21 cellular contexts compared by ENCODE assay signal in the genomic region with DNA sequence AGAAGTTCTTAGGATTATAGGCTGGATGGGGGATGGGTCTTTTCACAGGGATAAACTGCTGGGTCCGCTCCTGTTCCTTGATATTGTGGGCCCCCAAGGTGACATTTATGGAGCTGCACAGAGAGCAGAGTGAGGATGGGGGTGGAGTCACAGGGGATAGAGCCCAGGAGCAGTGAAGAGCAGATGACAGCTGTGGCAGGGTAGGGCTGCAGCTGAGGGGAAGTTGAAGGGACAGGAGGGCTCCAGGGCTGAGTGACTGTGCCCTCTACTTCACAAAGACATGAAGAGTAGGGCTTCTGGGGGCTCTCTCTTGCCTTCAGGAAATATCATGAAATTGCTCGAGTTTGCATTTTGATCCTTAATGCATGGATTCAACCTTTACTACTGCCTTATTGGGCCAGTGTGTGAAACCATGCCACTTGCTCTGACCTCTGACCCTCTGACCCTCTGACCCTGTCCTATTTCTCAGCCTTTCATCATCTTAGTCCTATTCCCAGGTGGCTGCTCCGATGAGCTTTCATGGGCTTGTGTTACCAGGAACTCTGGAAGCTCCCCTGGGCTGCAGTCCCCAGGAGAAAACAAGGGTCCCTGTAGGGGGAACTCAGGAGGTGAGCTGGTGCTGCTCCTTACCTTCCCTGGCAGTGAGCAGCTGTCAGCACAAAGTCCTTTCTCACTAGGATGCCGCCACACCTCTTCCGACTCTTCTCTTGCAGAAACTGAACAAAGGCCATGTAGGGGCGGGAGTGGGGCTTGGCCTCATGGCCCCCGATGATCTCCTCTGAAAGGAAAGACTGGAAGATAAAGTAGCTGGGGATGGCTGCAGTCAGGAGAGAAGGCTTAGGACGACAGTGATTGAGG. TPM values are rescaled to one million over a fixed set of nuclear protein-coding genes. Genes with fewer than 3 reads are reported as not detected.
A peak's percentile ranks its signal among the peaks of the same experiment; 100 is the strongest.
DNase-seq lines count a peak whose midpoint lies in the region; ATAC-seq, FAIRE-seq and TF ChIP-seq lines count a peak whose summit lies in the region.
"Had no signal": no experiment of that assay in that cellular context is flagged by ENCODE, and none has a peak within 500 bp of the region (broad histone marks: within the 10 kb centered on the region; RNA-seq: fewer than 3 reads in every experiment).

No MANE protein-coding gene starts in this region.

- H3K4me3 Mint-ChIP-seq in activated CD8-positive, alpha-beta memory T cell treated with anti-CD3 and anti-CD28 coated beads, Interleukin-2, amount 10 ng/mL, durations not matched to agents 7 days and 5 days: peak overlapping the region; percentile 73
- peak overlapping the region; percentile 65 for H3K4me3 Mint-ChIP-seq in activated T-helper 2 cell treated with anti-CD3 and anti-CD28 coated beads, Interferon-gamma antibody, Interleukin-2, Interleukin-4, amounts not matched to agents 10 μg/mL and 5 μg/mL and 100 μg/mL, durations not matched to agents 14 hours and 24 hours and 36 hours (ENCODE audit: low read depth)
- no peak overlapping the region for H3K4me3 Mint-ChIP-seq in chondrocyte (ENCODE audit: unreplicated experiment)
- H3K4me3 Mint-ChIP-seq: brain had no signal

- no peaks in the 10 kb centered on the region for H3K36me3 ChIP-seq in small intestine (ENCODE audit: control insufficient read depth in 2 of 2, insufficient read depth in 2 of 2, low read length in 2 of 2)
- H3K36me3 ChIP-seq: suprapubic skin had no signal

- no peak overlapping the region for H3K4me3 ChIP-seq in small intestine (ENCODE audit: low read depth in 1 of 2, low read length in 2 of 2)
- no peak overlapping the region for H3K4me3 ChIP-seq in right cardiac atrium (ENCODE audit: low read length)
- H3K4me3 ChIP-seq: hepatocyte, suprapubic skin had no signal

- no peaks in the 10 kb centered on the region for H3K27me3 Mint-ChIP-seq in activated CD8-positive, alpha-beta memory T cell treated with anti-CD3 and anti-CD28 coated beads, Interleukin-2, amount 10 ng/mL, durations not matched to agents 7 days and 5 days
- peaks cover 1% of the 10 kb centered on the region for H3K27me3 Mint-ChIP-seq in activated T-helper 2 cell treated with anti-CD3 and anti-CD28 coated beads, Interferon-gamma antibody, Interleukin-2, Interleukin-4, amounts not matched to agents 10 μg/mL and 5 μg/mL and 100 μg/mL, durations not matched to agents 14 hours and 24 hours and 36 hours (ENCODE audit: low read depth)
- H3K27me3 Mint-ChIP-seq in chondrocyte (ENCODE audit: low read depth): peaks cover 2% of the 10 kb centered on the region

- H3K9me3 ChIP-seq in small intestine (ENCODE audit: control insufficient read depth, low read depth) (no peaks in the 10 kb centered on the region), right cardiac atrium (ENCODE audit: control insufficient read depth, low read length) (no peaks in the 10 kb centered on the region)

- peaks cover 5% of the 10 kb centered on the region for H3K36me3 Mint-ChIP-seq in activated CD8-positive, alpha-beta memory T cell treated with anti-CD3 and anti-CD28 coated beads, Interleukin-2, amount 10 ng/mL, durations not matched to agents 7 days and 5 days
- H3K36me3 Mint-ChIP-seq in activated T-helper 2 cell treated with anti-CD3 and anti-CD28 coated beads, Interferon-gamma antibody, Interleukin-2, Interleukin-4, amounts not matched to agents 10 μg/mL and 5 μg/mL and 100 μg/mL, durations not matched to agents 14 hours and 24 hours and 36 hours (ENCODE audit: low read depth): peaks cover 3% of the 10 kb centered on the region
- H3K36me3 Mint-ChIP-seq in chondrocyte (ENCODE audit: low read depth): no peaks in the 10 kb centered on the region
- H3K36me3 Mint-ChIP-seq: brain had no signal

- DNase-seq in activated CD8-positive, alpha-beta memory T cell treated with anti-CD3 and anti-CD28 coated beads, Interleukin-2, amount 10 ng/mL, durations not matched to agents 7 days and 5 days: no peak
- DNase-seq in activated CD8-positive, alpha-beta memory T cell treated with anti-CD3 and anti-CD28 coated beads, Interleukin-2, amount 50 U/mL, for 4 hours: no peak
- DNase-seq in MV-4-11 (lab: John Stamatoyannopoulos, UW) (peak; percentile 35), small intestine (peak; percentile 14), chondrocyte (ENCODE audit: low spot score) (no peak), right cardiac atrium (no peak), HTR-8/SVneo (ENCODE audit: insufficient read length, low spot score) (no peak)
- DNase-seq in activated T-helper 2 cell treated with anti-CD3 and anti-CD28 coated beads, Interferon-gamma antibody, Interleukin-2, Interleukin-4, amounts not matched to agents 10 μg/mL and 5 μg/mL and 100 μg/mL, durations not matched to agents 14 hours and 24 hours and 36 hours (ENCODE audit: low spot score): no peak
- DNase-seq: COR-L47, kidney glomerular epithelial cell, NCI-H2029, NCI-H510A treated with DMSO at 0.1 percent for 48 hours, SW 1271 had no signal

- FAIRE-seq in small intestine (lab: Jason Lieb, UNC) (no peak), HTR-8/SVneo (lab: Jason Lieb, UNC) (no peak)
- FAIRE-seq: GM18507 had no signal

- H3K4me1 ChIP-seq in small intestine (ENCODE audit: control insufficient read depth in 2 of 2, insufficient read depth in 1 of 2, low read depth in 1 of 2, low read length in 1 of 2): peaks cover 0 to 2% of the 10 kb centered on the region in 2 donors
- H3K4me1 ChIP-seq in right cardiac atrium (ENCODE audit: control insufficient read depth, insufficient read depth, low read length): no peaks in the 10 kb centered on the region
- H3K4me1 ChIP-seq: parathyroid adenoma, suprapubic skin had no signal

- H3K9me3 Mint-ChIP-seq in activated CD8-positive, alpha-beta memory T cell treated with anti-CD3 and anti-CD28 coated beads, Interleukin-2, amount 10 ng/mL, durations not matched to agents 7 days and 5 days (ENCODE audit: low read depth): no peaks in the 10 kb centered on the region
- H3K9me3 Mint-ChIP-seq in activated T-helper 2 cell treated with anti-CD3 and anti-CD28 coated beads, Interferon-gamma antibody, Interleukin-2, Interleukin-4, amounts not matched to agents 10 μg/mL and 5 μg/mL and 100 μg/mL, durations not matched to agents 14 hours and 24 hours and 36 hours: no peaks in the 10 kb centered on the region
- H3K9me3 Mint-ChIP-seq in chondrocyte (ENCODE audit: low read depth): peaks cover 3% of the 10 kb centered on the region

- CTCF ChIA-PET in activated CD8-positive, alpha-beta memory T cell treated with anti-CD3 and anti-CD28 coated beads, Interleukin-2, amount 10 ng/mL, durations not matched to agents 7 days and 5 days (lab: Charles Lee): interaction anchor here (0.6 to 6.7 kb wide), 13 partner anchors 11 to 153 kb away, joined by 3 to 87 read pairs (median 6); partner anchors contain the start of gene GZMB

- H3K27ac ChIP-seq in small intestine (ENCODE audit: low read depth in 1 of 2, low read length in 1 of 2) (no peak overlapping the region), right cardiac atrium (ENCODE audit: low read length) (no peak overlapping the region)
- H3K27ac ChIP-seq: hepatocyte, parathyroid adenoma, suprapubic skin had no signal

- peaks cover 74% of the 10 kb centered on the region for H3K4me1 Mint-ChIP-seq in activated CD8-positive, alpha-beta memory T cell treated with anti-CD3 and anti-CD28 coated beads, Interleukin-2, amount 10 ng/mL, durations not matched to agents 7 days and 5 days
- peaks cover 62% of the 10 kb centered on the region for H3K4me1 Mint-ChIP-seq in activated T-helper 2 cell treated with anti-CD3 and anti-CD28 coated beads, Interferon-gamma antibody, Interleukin-2, Interleukin-4, amounts not matched to agents 10 μg/mL and 5 μg/mL and 100 μg/mL, durations not matched to agents 14 hours and 24 hours and 36 hours (ENCODE audit: low read depth)
- H3K4me1 Mint-ChIP-seq in chondrocyte (ENCODE audit: low read depth): no peaks in the 10 kb centered on the region
- H3K4me1 Mint-ChIP-seq: brain had no signal

- intact Hi-C loops in activated T-helper 2 cell treated with anti-CD3 and anti-CD28 coated beads, Interferon-gamma antibody, Interleukin-2, Interleukin-4, amounts not matched to agents 10 μg/mL and 5 μg/mL and 100 μg/mL, durations not matched to agents 14 hours and 24 hours and 36 hours (cut with micrococcal nuclease): loop anchor here (5.0 kb wide), 1 partner anchor 84 kb away; no protein-coding TSS in a partner anchor
- intact Hi-C loops in right cardiac atrium (cut with DNase I): no loop called here

- H3K27me3 ChIP-seq in small intestine (ENCODE audit: control insufficient read depth in 2 of 2, insufficient read depth in 2 of 2, low read length in 2 of 2) (no peaks in the 10 kb centered on the region), right cardiac atrium (ENCODE audit: control insufficient read depth, insufficient read depth) (no peaks in the 10 kb centered on the region)
- H3K27me3 ChIP-seq: hepatocyte, suprapubic skin had no signal

- ATAC-seq in activated CD8-positive, alpha-beta memory T cell treated with anti-CD3 and anti-CD28 coated beads, Interleukin-2, amount 10 ng/mL, durations not matched to agents 7 days and 5 days: peak; percentile 25
- no peak for ATAC-seq in right cardiac atrium
- ATAC-seq: Panc1 had no signal

- 36 to 64% (median 59%) methylated on average over 8 of the region's 8 CpGs for WGBS in small intestine, 3 donors
- WGBS in right cardiac atrium: 54% methylated on average over 8 of the region's 8 CpGs

- H3K27ac Mint-ChIP-seq in activated CD8-positive, alpha-beta memory T cell treated with anti-CD3 and anti-CD28 coated beads, Interleukin-2, amount 10 ng/mL, durations not matched to agents 7 days and 5 days: peak overlapping the region; percentile 92
- peak overlapping the region; percentile 88 for H3K27ac Mint-ChIP-seq in activated T-helper 2 cell treated with anti-CD3 and anti-CD28 coated beads, Interferon-gamma antibody, Interleukin-2, Interleukin-4, amounts not matched to agents 10 μg/mL and 5 μg/mL and 100 μg/mL, durations not matched to agents 14 hours and 24 hours and 36 hours
- H3K27ac Mint-ChIP-seq in chondrocyte (ENCODE audit: unreplicated experiment): no peak overlapping the region
- H3K27ac Mint-ChIP-seq: brain had no signal

- no peak for TF ChIP-seq CTCF in chondrocyte (IDR thresholded peaks at IDR 0.05)

RNA-seq across cellular contexts. Expression of gene GZMH, which starts 1.6 kb away (rescaled TPM):
- total RNA-seq in activated CD8-positive, alpha-beta memory T cell treated with anti-CD3 and anti-CD28 coated beads, Interleukin-2, amount 10 ng/mL, durations not matched to agents 7 days and 5 days: 10 to 100 TPM; 35.8 to 80.0 TPM
- total RNA-seq in activated T-helper 2 cell treated with anti-CD3 and anti-CD28 coated beads, Interferon-gamma antibody, Interleukin-2, Interleukin-4, amounts not matched to agents 10 μg/mL and 5 μg/mL and 100 μg/mL, durations not matched to agents 14 hours and 24 hours and 36 hours: 12.6 and 14.0 TPM in 2 replicates
- polyA plus RNA-seq in small intestine: under 1 TPM in 1 of 3 donors, not detected in 2; 0.51 TPM
- total RNA-seq in chondrocyte: not detected in 3 replicates
- total RNA-seq in right cardiac atrium: 1 to 10 TPM in 1 of 4 donors, under 1 TPM in 2, not detected in 1; 0.56 to 2.0 (median 0.97) TPM
- polyA plus RNA-seq in right cardiac atrium: 0.32 TPM
- total RNA-seq: A673, hepatocyte, LHCN-M2, suprapubic skin had no signal
- polyA plus RNA-seq: hepatocyte had no signal

RNA-seq across cellular contexts. Expression of gene GZMB, which starts 26.1 kb away (rescaled TPM):
- 1,000 to 10,000 TPM; 1,034 to 2,662 TPM for total RNA-seq in activated CD8-positive, alpha-beta memory T cell treated with anti-CD3 and anti-CD28 coated beads, Interleukin-2, amount 10 ng/mL, durations not matched to agents 7 days and 5 days
- 4,664 and 4,741 TPM in 2 replicates for total RNA-seq in activated T-helper 2 cell treated with anti-CD3 and anti-CD28 coated beads, Interferon-gamma antibody, Interleukin-2, Interleukin-4, amounts not matched to agents 10 μg/mL and 5 μg/mL and 100 μg/mL, durations not matched to agents 14 hours and 24 hours and 36 hours
- polyA plus RNA-seq in small intestine: 1 to 10 TPM in 2 of 3 donors, not detected in 1; 1.6 to 1.7 TPM
- not detected in 3 replicates for total RNA-seq in chondrocyte
- under 1 TPM in 2 of 4 donors, not detected in 2; 0.38 to 0.71 TPM for total RNA-seq in right cardiac atrium
- polyA plus RNA-seq in right cardiac atrium: 0.95 TPM
- total RNA-seq: A673, hepatocyte, LHCN-M2 had no signal
- polyA plus RNA-seq: hepatocyte had no signal

RNA-seq across cellular contexts. Expression of gene CTSG, which starts 31.8 kb away (rescaled TPM):
- total RNA-seq in activated CD8-positive, alpha-beta memory T cell treated with anti-CD3 and anti-CD28 coated beads, Interleukin-2, amount 10 ng/mL, durations not matched to agents 7 days and 5 days: not detected
- total RNA-seq in activated T-helper 2 cell treated with anti-CD3 and anti-CD28 coated beads, Interferon-gamma antibody, Interleukin-2, Interleukin-4, amounts not matched to agents 10 μg/mL and 5 μg/mL and 100 μg/mL, durations not matched to agents 14 hours and 24 hours and 36 hours: not detected in 2 replicates
- polyA plus RNA-seq in small intestine (1 to 10 TPM in 1 of 3 donors, not detected in 2; 2.6 TPM), right cardiac atrium (not detected)
- total RNA-seq in chondrocyte (not detected in 3 replicates), right cardiac atrium (1 to 10 TPM in 2 of 4 donors, under 1 TPM in 1, not detected in 1; 0.46 to 2.1 (median 1.4) TPM)
- total RNA-seq: A673, hepatocyte, LHCN-M2 had no signal
- polyA plus RNA-seq: hepatocyte had no signal

Comparison
In these comparisons a context has a peak if more than half of its experiments do, and no peak if none do; other contexts are left out.
1. DNase-seq: peak in MV-4-11 (single experiment) and small intestine (single experiment); none in activated CD8-positive, alpha-beta memory T cell treated with anti-CD3 and anti-CD28 coated beads, Interleukin-2, amount 10 ng/mL, durations not matched to agents 7 days and 5 days (single experiment), activated CD8-positive, alpha-beta memory T cell treated with anti-CD3 and anti-CD28 coated beads, Interleukin-2, amount 50 U/mL, for 4 hours (single experiment), activated T-helper 2 cell treated with anti-CD3 and anti-CD28 coated beads, Interferon-gamma antibody, Interleukin-2, Interleukin-4, amounts not matched to agents 10 μg/mL and 5 μg/mL and 100 μg/mL, durations not matched to agents 14 hours and 24 hours and 36 hours (single experiment), chondrocyte (single experiment), right cardiac atrium (0 of 3) and HTR-8/SVneo (single experiment).
2. RNA of gene GZMB, which starts 26.1 kb away (total RNA-seq): 4,664 to 4,741 TPM in activated T-helper 2 cell treated with anti-CD3 and anti-CD28 coated beads, Interferon-gamma antibody, Interleukin-2, Interleukin-4, amounts not matched to agents 10 μg/mL and 5 μg/mL and 100 μg/mL, durations not matched to agents 14 hours and 24 hours and 36 hours and 1,034 to 2,662 TPM in activated CD8-positive, alpha-beta memory T cell treated with anti-CD3 and anti-CD28 coated beads, Interleukin-2, amount 10 ng/mL, durations not matched to agents 7 days and 5 days; 0.38 to 0.71 TPM in right cardiac atrium and not detected in chondrocyte; every median in the first group is over 100 times any median in the second.